ENCODE assay signal across 8 cellular contexts in the genomic region with DNA sequence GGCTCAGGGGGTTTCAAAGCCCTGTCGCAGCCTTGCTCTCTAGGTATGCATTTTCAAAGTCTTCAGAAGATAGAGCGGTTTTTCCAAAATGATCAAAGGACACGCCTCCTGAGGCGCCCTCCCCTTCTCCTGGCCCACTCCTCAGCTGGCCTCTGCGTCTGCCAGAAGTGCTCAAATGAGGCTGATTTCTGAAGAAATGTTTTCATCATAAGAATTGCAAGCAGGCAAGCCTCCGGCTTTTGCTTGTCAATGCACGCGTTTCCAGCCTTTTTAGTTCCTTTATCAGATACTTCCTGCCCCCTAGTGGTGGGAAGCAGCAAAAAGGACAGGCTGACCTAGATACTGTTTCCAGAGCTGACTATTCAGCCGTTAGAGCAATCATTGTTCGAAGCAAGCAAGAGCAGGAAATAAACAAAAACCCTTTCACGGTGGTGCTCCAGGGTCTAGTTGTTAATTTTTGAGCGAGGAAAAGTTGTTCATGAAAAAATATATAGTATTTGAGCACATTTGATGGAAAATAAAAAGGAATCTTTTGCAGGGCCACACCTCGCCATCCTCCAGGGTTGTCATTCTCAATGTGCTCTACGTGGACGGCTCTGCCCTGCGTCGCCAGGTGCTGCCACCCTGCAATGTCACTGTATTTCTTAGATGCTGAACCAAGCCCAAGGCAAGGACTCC.
DNase-seq lines count a peak whose midpoint lies in the region; ATAC-seq, FAIRE-seq and TF ChIP-seq lines count a peak whose summit lies in the region.

No MANE protein-coding gene starts in this region.

- intact Hi-C loops in prostate gland (cut with DNase I), result no loop called here

- H3K4me3 ChIP-seq in cardiac muscle cell (no peak overlapping the region), prostate gland (no peak overlapping the region)

- DNase-seq in NCI-H1417 (lab: John Stamatoyannopoulos, UW) (peak; percentile 66 to 92 (median 90)), SW 1271 (lab: John Stamatoyannopoulos, UW) (peak; percentile 18 to 68), cardiac muscle cell (ENCODE audit: low read depth in 1 of 2, low spot score in 1 of 2) (peak; percentile 90 to 92), prostate gland (ENCODE audit: low spot score) (peak; percentile 78), urothelium cell line (ENCODE audit: low spot score) (peak; percentile 83)
- DNase-seq in activated naive CD8-positive, alpha-beta T cell treated with anti-CD3 and anti-CD28 coated beads, Interleukin-2, amount 50 U/mL, for 24 hours, result peak; percentile 81

- WGBS in prostate gland, result 20% methylated on average over 17 of the region's 17 CpGs

- H3K4me1 Mint-ChIP-seq in activated naive CD8-positive, alpha-beta T cell treated with anti-CD3 and anti-CD28 coated beads, Interleukin-2, amount 50 U/mL, for 24 hours, result peaks cover 28% of the 10 kb centered on the region

- ATAC-seq in HG02759 (IDR thresholded peaks at IDR 0.05; ENCODE audit: unreplicated experiment), result peak; percentile 97
- peak; percentile 85 for ATAC-seq in activated naive CD8-positive, alpha-beta T cell treated with anti-CD3 and anti-CD28 coated beads, Interleukin-2, amount 50 U/mL, for 24 hours

- TF ChIP-seq CTCF in GM12873 (IDR thresholded peaks at IDR 0.05; ENCODE audit: insufficient read depth, low read depth, low read length, missing control alignments), result peak; percentile 87
- peak; percentile 94 for TF ChIP-seq CTCF in cardiac muscle cell (IDR thresholded peaks at IDR 0.05; ENCODE audit: low read depth, low read length)
- TF ChIP-seq CTCF in prostate gland (IDR thresholded peaks at IDR 0.05), result peak; percentile 64 to 84 (median 73)

- H3K9me3 Mint-ChIP-seq in activated naive CD8-positive, alpha-beta T cell treated with anti-CD3 and anti-CD28 coated beads, Interleukin-2, amount 50 U/mL, for 24 hours, result peaks cover 6% of the 10 kb centered on the region

- TF ChIP-seq POLR2A in prostate gland (IDR thresholded peaks at IDR 0.05), result no peak

- H3K9me3 ChIP-seq in cardiac muscle cell (ENCODE audit: low read depth) (no peaks in the 10 kb centered on the region), prostate gland (no peaks in the 10 kb centered on the region)

- no peak overlapping the region for H3K27ac ChIP-seq in cardiac muscle cell
- H3K27ac ChIP-seq in prostate gland, result no peak overlapping the region

- peak overlapping the region; percentile 52 for H3K4me3 Mint-ChIP-seq in activated naive CD8-positive, alpha-beta T cell treated with anti-CD3 and anti-CD28 coated beads, Interleukin-2, amount 50 U/mL, for 24 hours

- H3K4me1 ChIP-seq in cardiac muscle cell (ENCODE audit: low read depth), result no peaks in the 10 kb centered on the region
- no peaks in the 10 kb centered on the region for H3K4me1 ChIP-seq in prostate gland (replicated peaks)

- no peak overlapping the region for H3K27ac Mint-ChIP-seq in activated naive CD8-positive, alpha-beta T cell treated with anti-CD3 and anti-CD28 coated beads, Interleukin-2, amount 50 U/mL, for 24 hours

- H3K27me3 Mint-ChIP-seq in activated naive CD8-positive, alpha-beta T cell treated with anti-CD3 and anti-CD28 coated beads, Interleukin-2, amount 50 U/mL, for 24 hours, result no peaks in the 10 kb centered on the region

- no peak for FAIRE-seq in urothelium cell line (lab: Jason Lieb, UNC)

- H3K36me3 ChIP-seq in cardiac muscle cell (no peaks in the 10 kb centered on the region), prostate gland (no peaks in the 10 kb centered on the region)

- H3K27me3 ChIP-seq in cardiac muscle cell (no peaks in the 10 kb centered on the region), prostate gland (replicated peaks; ENCODE audit: insufficient read depth) (no peaks in the 10 kb centered on the region)

- peaks cover 11% of the 10 kb centered on the region for H3K36me3 Mint-ChIP-seq in activated naive CD8-positive, alpha-beta T cell treated with anti-CD3 and anti-CD28 coated beads, Interleukin-2, amount 50 U/mL, for 24 hours (ENCODE audit: low read depth)
